Comparison of ENCODE assay signal across 8 cellular contexts in genomic region chr5:126778675-126779403, GRCh38. TPM values are rescaled to one million over a fixed set of nuclear protein-coding genes. Genes with fewer than 3 reads are reported as not detected.
A peak's percentile ranks its signal among the peaks of the same experiment; 100 is the strongest.
DNase-seq lines count a peak whose midpoint lies in the region; ATAC-seq and TF ChIP-seq lines count a peak whose summit lies in the region.

No MANE protein-coding gene starts in this region.

- H3K4ac ChIP-seq in H9 (ENCODE audit: low read depth, low read length): no peak overlapping the region

- no peak overlapping the region for H2BK15ac ChIP-seq in H9 (ENCODE audit: low read depth, low read length)

- H3K27me3 Mint-ChIP-seq in H9 (ENCODE audit: low read depth) (no peaks in the 10 kb centered on the region; the same call in 1 of the 2 replicates), T-cell (no peaks in the 10 kb centered on the region)

- no peaks in the 10 kb centered on the region for H3K79me1 ChIP-seq in H9 (ENCODE audit: insufficient read depth, low read depth, low read length, poor library complexity, severe bottlenecking)

- no peak overlapping the region for H2BK20ac ChIP-seq in H9 (ENCODE audit: low read depth, low read length, poor library complexity, severe bottlenecking)

- H3K27ac Mint-ChIP-seq in H9 (peak overlapping the region; percentile 90 to 98 (median 97)), T-cell (peak overlapping the region; percentile 89 to 95)

- H3K27me3 ChIP-seq in BLaER1 treated with 17β-estradiol and CSF1 and Interleukin-3, amounts not matched to agents 10 nM and 100 nM: no peaks in the 10 kb centered on the region
- no peaks in the 10 kb centered on the region for H3K27me3 ChIP-seq in H9 (ENCODE audit: insufficient read depth, low read length)
- H3K27me3 ChIP-seq in spleen (replicated peaks in 1 of 7): no peaks in the 10 kb centered on the region

- TF ChIP-seq CTCF in H9 (conservative IDR thresholded peaks at IDR 0.05): no peak
- no peak for TF ChIP-seq CTCF in foreskin fibroblast (IDR thresholded peaks at IDR 0.05; ENCODE audit: low read depth, low read length)
- TF ChIP-seq CTCF in spleen (IDR thresholded peaks at IDR 0.05 in 8 of 11, conservative IDR thresholded peaks at IDR 0.05 in 3 of 11): no peak

- no CpG with 5 or more reads among the region's 17 CpGs for WGBS in H9 (ENCODE audit: extremely low coverage, insufficient read length, low lambda C conversion rate)
- 10 to 14% (median 12%) methylated on average over 17 of the region's 17 CpGs for WGBS in spleen, 5 donors

- H2BK5ac ChIP-seq in H9 (ENCODE audit: insufficient read length, low read length): no peak overlapping the region

- H3K36me3 Mint-ChIP-seq in H9 (ENCODE audit: insufficient read depth in 1 of 3, low read depth in 3 of 3) (peaks cover 3 to 23% (median 17%) of the 10 kb centered on the region in 3 experiments), T-cell (no peaks in the 10 kb centered on the region)

- TF ChIP-seq POLR2A in spleen (IDR thresholded peaks at IDR 0.05): no peak

- H4K20me1 ChIP-seq in BLaER1 treated with 17β-estradiol and CSF1 and Interleukin-3, amounts not matched to agents 10 nM and 100 nM: peaks cover 0 to 55% (median 54%) of the 10 kb centered on the region in 11 experiments; a peak in 18 of 22 replicates
- peaks cover 5% of the 10 kb centered on the region for H4K20me1 ChIP-seq in H9 (ENCODE audit: control insufficient read depth, insufficient read depth, insufficient read length)

- peaks cover 46% of the 10 kb centered on the region for H3K79me2 ChIP-seq in H9 (ENCODE audit: insufficient read depth, low read length)

- peak in 1 of 4 experiments; percentile 1 for ATAC-seq in T-cell (replicated peaks in 1 of 4)

- peak overlapping the region; percentile 9 for H3K18ac ChIP-seq in H9 (ENCODE audit: insufficient read length, low read depth, low read length)

- CTCF ChIA-PET in T-cell (lab: Charles Lee): interaction anchor here (0.6 to 5.4 kb wide), 28 partner anchors 9 to 714 kb away, joined by 3 to 69 read pairs (median 4); partner anchors contain the start of gene PHAX (in 1 of the 2)

- H3K56ac ChIP-seq in H9 (ENCODE audit: insufficient read length, low read depth, low read length): no peak overlapping the region

- POLR2A ChIA-PET in T-cell (lab: Charles Lee): interaction anchor here (0.6 to 2.7 kb wide), 14 partner anchors 13 to 329 kb away, joined by 3 to 41 read pairs (median 4); partner anchors contain the start of gene MARCHF3 (in 1 of the 2)

- H4K91ac ChIP-seq in H9 (ENCODE audit: insufficient read length, low read depth, low read length): no peak overlapping the region

- intact Hi-C loops in spleen (cut with DNase I; ENCODE audit: low total_unique reads): no loop called here

- H3K4me1 ChIP-seq in BLaER1 treated with 17β-estradiol and CSF1 and Interleukin-3, amounts not matched to agents 10 nM and 100 nM: peaks cover 29 to 49% (median 42%) of the 10 kb centered on the region in 10 experiments
- H3K4me1 ChIP-seq in H9 (ENCODE audit: insufficient read depth, low read length) (no peaks in the 10 kb centered on the region), spleen (peaks cover 12 to 47% (median 36%) of the 10 kb centered on the region in 6 donors)

- H3K4me3 Mint-ChIP-seq in H9 (peak overlapping the region; percentile 91 to 96), T-cell (peak overlapping the region; percentile 94 to 95 (median 95))

- peaks cover 10% of the 10 kb centered on the region for H3K23me2 ChIP-seq in H9 (ENCODE audit: insufficient read length, low read depth, low read length, poor library complexity, severe bottlenecking)

- peak overlapping the region; percentile 73 to 97 (median 85) for H3K4me2 ChIP-seq in BLaER1 treated with 17β-estradiol and CSF1 and Interleukin-3, amounts not matched to agents 10 nM and 100 nM
- peak overlapping the region; percentile 88 for H3K4me2 ChIP-seq in H9 (ENCODE audit: insufficient read depth, insufficient read length, low read length)

- H4K8ac ChIP-seq in H9 (replicated peaks; ENCODE audit: insufficient read length, low read depth, low read length): no peak overlapping the region

- no peaks in the 10 kb centered on the region for H3K9me3 ChIP-seq in BLaER1 treated with 17β-estradiol and CSF1 and Interleukin-3, amounts not matched to agents 10 nM and 100 nM (replicated peaks in 1 of 11)
- no peaks in the 10 kb centered on the region for H3K9me3 ChIP-seq in H9 (ENCODE audit: control insufficient read depth, low read depth, low read length)
- no peaks in the 10 kb centered on the region for H3K9me3 ChIP-seq in spleen

- peak overlapping the region; percentile 80 to 100 (median 97) for H3K4me3 ChIP-seq in BLaER1 treated with 17β-estradiol and CSF1 and Interleukin-3, amounts not matched to agents 10 nM and 100 nM
- H3K4me3 ChIP-seq in foreskin fibroblast (ENCODE audit: low read depth in 1 of 2, low read length in 2 of 2) (peak overlapping the region; percentile 93 to 97), spleen (peak overlapping the region; percentile 80 to 96 (median 90))

- H2AFZ ChIP-seq in H9 (ENCODE audit: low read length): no peak overlapping the region

- peak overlapping the region; percentile 83 to 100 (median 99); a peak in 21 of 22 replicates for H3K9ac ChIP-seq in BLaER1 treated with 17β-estradiol and CSF1 and Interleukin-3, amounts not matched to agents 10 nM and 100 nM
- peak overlapping the region; percentile 81 for H3K9ac ChIP-seq in H9 (ENCODE audit: extremely low read depth, insufficient read length, low read length)

- no peak overlapping the region for H2AK5ac ChIP-seq in H9 (ENCODE audit: insufficient read length, low read length)

- H3K9me3 Mint-ChIP-seq in H9: no peaks in the 10 kb centered on the region; a peak in 1 of 5 replicates
- no peaks in the 10 kb centered on the region for H3K9me3 Mint-ChIP-seq in T-cell

- H4K5ac ChIP-seq in H9 (ENCODE audit: insufficient read length, low read depth, low read length): no peak overlapping the region

- H3K14ac ChIP-seq in H9 (ENCODE audit: insufficient read depth, low read length): peak overlapping the region; percentile 26

- H3K4me1 Mint-ChIP-seq in H9 (peaks cover 24 to 26% of the 10 kb centered on the region in 2 experiments), T-cell (peaks cover 18 to 41% (median 41%) of the 10 kb centered on the region in 3 donors)

- H3K36me3 ChIP-seq in BLaER1 treated with 17β-estradiol and CSF1 and Interleukin-3, amounts not matched to agents 10 nM and 100 nM: peaks cover 0 to 43% (median 24%) of the 10 kb centered on the region in 11 experiments; a peak in 11 of 22 replicates
- no peaks in the 10 kb centered on the region for H3K36me3 ChIP-seq in spleen

- H2BK120ac ChIP-seq in H9 (ENCODE audit: low read depth, low read length, poor library complexity, severe bottlenecking): no peak overlapping the region

- H3T11ph ChIP-seq in H9 (ENCODE audit: low read length): no peak overlapping the region

- no peak overlapping the region for H2BK12ac ChIP-seq in H9 (ENCODE audit: insufficient read length, low read depth, low read length)

- H3K23ac ChIP-seq in H9 (ENCODE audit: insufficient read length, low read depth, low read length): no peak overlapping the region

- DNase-seq in H9: no peak
- no peak for DNase-seq in T-cell
- DNase-seq in foreskin fibroblast: no peak
- DNase-seq in spleen: no peak
- no peak for DNase-seq in activated effector memory CD4-positive, alpha-beta T cell treated with anti-CD3 and anti-CD28 coated beads, Interleukin-2, amount 50 U/mL, for 16 hours
- no peak for DNase-seq in COR-L47 (lab: John Stamatoyannopoulos, UW)
- DNase-seq in stimulated activated CD8-positive, alpha-beta memory T cell treated with anti-CD3 and anti-CD28 coated beads, Interleukin-4, amount 100 ng/mL, for 48 hours: no peak

- peak overlapping the region in 10 of 11 experiments; percentile 30 to 100 (median 98); a peak in 19 of 22 replicates for H3K27ac ChIP-seq in BLaER1 treated with 17β-estradiol and CSF1 and Interleukin-3, amounts not matched to agents 10 nM and 100 nM
- H3K27ac ChIP-seq in H9 (ENCODE audit: insufficient read length, low read depth, low read length) (no peak overlapping the region), spleen (peak overlapping the region; percentile 91 to 99 (median 96))

RNA-seq across cellular contexts. Expression of gene LMNB1, which starts 1.9 kb away (rescaled TPM):
- total RNA-seq in H9 (2021) (211 and 225 TPM in 2 replicates), T-cell (10 to 100 TPM; 25.6 to 36.6 (median 30.9) TPM), spleen (10 to 100 TPM; 24.0 to 68.8 (median 38.5) TPM)
- polyA plus RNA-seq in spleen: 10 to 100 TPM in 2 of 3 donors, 1 to 10 TPM in 1; 7.5 to 19.7 (median 15.8) TPM
